ENCODE assay signal across 24 cellular contexts in genomic region chr2:42789751-42790150, GRCh38.
"Had no signal": no experiment of that assay in that cellular context is flagged by ENCODE, and none has a peak within 500 bp of the region (broad histone marks: within the 10 kb centered on the region; RNA-seq: fewer than 3 reads in every experiment).

No MANE protein-coding gene starts in this region.

- H3K36me3 ChIP-seq: brain microvascular endothelial cell, gastroesophageal sphincter, thoracic aorta, vagina, WERI-Rb-1 had no signal

- H3K4me3 Mint-ChIP-seq: activated CD4-positive, alpha-beta T cell treated with anti-CD3 and anti-CD28 coated beads, Interleukin-2, amount 10 ng/mL, durations not matched to agents 24 days and 14 days; activated naive CD4-positive, alpha-beta T cell treated with anti-CD3 and anti-CD28 coated beads, Interleukin-2, amount 10 ng/mL, durations not matched to agents 7 days and 5 days; activated T-helper 1 cell treated with anti-CD3 and anti-CD28 coated beads, Interleukin-12 subunit alpha, Interleukin-12 subunit beta, Interleukin-2, Interleukin-4 antibody, amounts not matched to agents 30 ng/mL and 10 ng/mL and 1 ng/mL, durations not matched to agents 14 hours and 24 hours and 36 hours; stimulated activated naive CD8-positive, alpha-beta T cell treated with anti-CD3 and anti-CD28 coated beads, Interleukin-15, Interleukin-2, amounts not matched to agents 100 ng/mL and 50 ng/mL, for 24 hours had no signal

- H3K9me3 Mint-ChIP-seq: activated naive CD4-positive, alpha-beta T cell treated with anti-CD3 and anti-CD28 coated beads, Interleukin-2, amount 10 ng/mL, durations not matched to agents 7 days and 5 days; activated T-helper 1 cell treated with anti-CD3 and anti-CD28 coated beads, Interleukin-12 subunit alpha, Interleukin-12 subunit beta, Interleukin-2, Interleukin-4 antibody, amounts not matched to agents 30 ng/mL and 10 ng/mL and 1 ng/mL, durations not matched to agents 14 hours and 24 hours and 36 hours; stimulated activated naive CD8-positive, alpha-beta T cell treated with anti-CD3 and anti-CD28 coated beads, Interleukin-15, Interleukin-2, amounts not matched to agents 100 ng/mL and 50 ng/mL, for 24 hours had no signal

- H3K9me3 ChIP-seq: gastroesophageal sphincter, thoracic aorta, vagina had no signal

- DNase-seq: activated CD4-positive, alpha-beta T cell treated with anti-CD3 and anti-CD28 coated beads, Interleukin-2, amount 10 ng/mL, durations not matched to agents 24 days and 14 days; activated CD4-positive, CD25-positive, alpha-beta regulatory T cell treated with anti-CD3 and anti-CD28 coated beads, Interleukin-2, amount 50 U/mL, for 72 hours; activated effector memory CD4-positive, alpha-beta T cell treated with anti-CD3 and anti-CD28 coated beads, Interleukin-2, amount 50 U/mL, for 16 hours; activated naive CD4-positive, alpha-beta T cell treated with anti-CD3 and anti-CD28 coated beads, Interleukin-2, amount 10 ng/mL, durations not matched to agents 7 days and 5 days; activated T-cell treated with anti-CD3 and anti-CD28 coated beads, Interleukin-2, amount 50 U/mL, for 1 hour; amniotic stem cell; brain microvascular endothelial cell; central memory CD4-positive, alpha-beta T cell; left cardiac atrium; naive thymus-derived CD8-positive, alpha-beta T cell; stimulated activated CD4-positive, alpha-beta T cell treated with anti-CD3 and anti-CD28 coated beads, Interleukin-12 subunit alpha, Interleukin-12 subunit beta, amount 100 ng/mL, for 4 hours; stimulated activated CD4-positive, alpha-beta T cell treated with anti-CD3 and anti-CD28 coated beads, Interleukin-4, amount 100 ng/mL, for 1 hour; T-helper 17 cell; T1000; trophoblast cell; WERI-Rb-1 had no signal

- H3K4me3 ChIP-seq: gastroesophageal sphincter, hepatocyte, skin epidermis, thoracic aorta, vagina had no signal

- H3K27ac Mint-ChIP-seq: activated CD4-positive, alpha-beta T cell treated with anti-CD3 and anti-CD28 coated beads, Interleukin-2, amount 10 ng/mL, durations not matched to agents 24 days and 14 days; activated naive CD4-positive, alpha-beta T cell treated with anti-CD3 and anti-CD28 coated beads, Interleukin-2, amount 10 ng/mL, durations not matched to agents 7 days and 5 days; activated T-helper 1 cell treated with anti-CD3 and anti-CD28 coated beads, Interleukin-12 subunit alpha, Interleukin-12 subunit beta, Interleukin-2, Interleukin-4 antibody, amounts not matched to agents 30 ng/mL and 10 ng/mL and 1 ng/mL, durations not matched to agents 14 hours and 24 hours and 36 hours; stimulated activated naive CD8-positive, alpha-beta T cell treated with anti-CD3 and anti-CD28 coated beads, Interleukin-15, Interleukin-2, amounts not matched to agents 100 ng/mL and 50 ng/mL, for 24 hours; T-helper 17 cell had no signal

- ATAC-seq: gastroesophageal sphincter; left cardiac atrium; naive thymus-derived CD8-positive, alpha-beta T cell; sciatic nerve; T-helper 17 cell had no signal

- H3K27me3 ChIP-seq: gastroesophageal sphincter, hepatocyte, vagina had no signal
